9 cellular contexts compared by ENCODE assay signal in the genomic region with DNA sequence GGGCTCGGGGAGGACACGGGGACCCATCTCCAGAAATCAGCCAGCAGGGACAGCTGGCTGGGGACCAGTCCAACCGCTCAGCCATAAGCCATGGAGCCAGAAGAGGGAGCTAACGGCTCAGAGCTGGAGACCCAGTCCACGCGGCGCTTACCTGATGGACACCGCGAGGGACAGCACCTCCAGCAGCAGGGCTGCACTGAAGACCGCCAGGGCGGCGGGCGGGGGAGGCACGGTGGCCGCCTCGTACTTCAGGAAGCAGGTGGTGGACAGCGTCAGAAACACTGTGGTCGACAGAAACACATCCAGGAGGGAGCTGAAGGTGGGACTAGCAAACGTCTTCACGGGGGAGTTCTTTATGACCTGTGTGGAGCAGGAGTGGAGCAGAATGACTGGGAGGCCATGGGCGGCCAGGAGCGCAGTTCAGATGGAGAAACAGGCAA.
DNase-seq lines count a peak whose midpoint lies in the region; TF ChIP-seq lines count a peak whose summit lies in the region.
"Had no signal": no experiment of that assay in that cellular context is flagged by ENCODE, and none has a peak within 500 bp of the region (broad histone marks: within the 10 kb centered on the region; RNA-seq: fewer than 3 reads in every experiment).

No MANE protein-coding gene starts in this region.

- no peaks in the 10 kb centered on the region for H3K27me3 Mint-ChIP-seq in CD4-positive, alpha-beta memory T cell
- no peaks in the 10 kb centered on the region for H3K27me3 Mint-ChIP-seq in brain
- H3K27me3 Mint-ChIP-seq: naive B cell had no signal

- H3K4me3 ChIP-seq in CD4-positive, alpha-beta memory T cell (ENCODE audit: low read length in 2 of 2) = no peak overlapping the region
- no peak overlapping the region for H3K4me3 ChIP-seq in iPS DF 6.9 (ENCODE audit: low read length)

- WGBS in iPS DF 6.9 (ENCODE audit: insufficient coverage, insufficient read length) = no CpG with 5 or more reads among the region's 22 CpGs

- H3K4me1 ChIP-seq in CD4-positive, alpha-beta memory T cell (ENCODE audit: insufficient read depth, low read length) = no peaks in the 10 kb centered on the region
- no peaks in the 10 kb centered on the region; the same call in 1 of the 2 replicates for H3K4me1 ChIP-seq in iPS DF 6.9 (ENCODE audit: control insufficient read depth, insufficient read depth, low read length)

- H3K27ac ChIP-seq in CD4-positive, alpha-beta memory T cell (ENCODE audit: low read depth, low read length) = no peak overlapping the region
- H3K27ac ChIP-seq in iPS DF 6.9 (ENCODE audit: low read length) = no peak overlapping the region

- H3K4me3 Mint-ChIP-seq in CD4-positive, alpha-beta memory T cell = no peak overlapping the region
- H3K4me3 Mint-ChIP-seq in brain = no peak overlapping the region
- H3K4me3 Mint-ChIP-seq: naive B cell had no signal

- intact Hi-C loops in CD4-positive, alpha-beta memory T cell (cut with micrococcal nuclease) = no loop called here

- H3K27me3 ChIP-seq in CD4-positive, alpha-beta memory T cell (ENCODE audit: insufficient read depth, low read length) = no peaks in the 10 kb centered on the region
- H3K27me3 ChIP-seq in iPS DF 6.9 (ENCODE audit: control insufficient read depth, insufficient read depth, low read length) = no peaks in the 10 kb centered on the region

- POLR2A ChIA-PET in CD4-positive, alpha-beta memory T cell (lab: Charles Lee; ENCODE audit: partially characterized antibody) = interaction anchor here (1.6 kb wide), 1 partner anchor 271 kb away, joined by 4 read pairs; no protein-coding TSS in a partner anchor

- DNase-seq in CD4-positive, alpha-beta memory T cell = peak in 4 of 5 donors; percentile 17 to 33 (median 30)
- peak; percentile 34 for DNase-seq in KBM-7
- DNase-seq in SK-N-DZ (ENCODE audit: low spot score) = peak; percentile 60
- DNase-seq in iPS DF 6.9 (ENCODE audit: low read depth, low spot score) = peak; percentile 61
- peak; percentile 55 for DNase-seq in stimulated activated CD4-positive, alpha-beta T cell treated with anti-CD3 and anti-CD28 coated beads, Interleukin-15, amount 100 ng/mL, for 24 hours
- DNase-seq in effector CD4-positive, alpha-beta T cell = no peak
- no peak for DNase-seq in GM19238 (ENCODE audit: insufficient read length, low spot score)
- DNase-seq: naive B cell had no signal

- in situ Hi-C loops in KBM-7 (cut with MboI; ENCODE audit: low pct_unique_long_range_greater_than_20kb, low sequenced_read_pairs) = no loop called here

- H3K36me3 ChIP-seq in CD4-positive, alpha-beta memory T cell (ENCODE audit: insufficient read depth, low read length) = no peaks in the 10 kb centered on the region
- H3K36me3 ChIP-seq in iPS DF 6.9 (ENCODE audit: control insufficient read depth, insufficient read depth, low read length) = no peaks in the 10 kb centered on the region

- H3K9me3 Mint-ChIP-seq in CD4-positive, alpha-beta memory T cell = no peaks in the 10 kb centered on the region
- no peaks in the 10 kb centered on the region for H3K9me3 Mint-ChIP-seq in brain
- H3K9me3 Mint-ChIP-seq: naive B cell had no signal

- H3K36me3 Mint-ChIP-seq in CD4-positive, alpha-beta memory T cell = peaks cover 6 to 17% of the 10 kb centered on the region in 2 donors
- H3K36me3 Mint-ChIP-seq in brain = peaks cover 24% of the 10 kb centered on the region
- H3K36me3 Mint-ChIP-seq: naive B cell had no signal

- no peaks in the 10 kb centered on the region for H3K9me3 ChIP-seq in CD4-positive, alpha-beta memory T cell (ENCODE audit: control insufficient read depth in 1 of 2, low read length in 2 of 2)
- no peaks in the 10 kb centered on the region for H3K9me3 ChIP-seq in iPS DF 6.9 (ENCODE audit: control insufficient read depth, insufficient read depth, low read length)

- CTCF ChIA-PET in CD4-positive, alpha-beta memory T cell (lab: Charles Lee; ENCODE audit: partially characterized antibody) = interaction anchor here (0.7 to 3.0 kb wide), 8 partner anchors 12 to 347 kb away, joined by 3 to 25 read pairs (median 4); no protein-coding TSS in a partner anchor

- H3K4me1 Mint-ChIP-seq in CD4-positive, alpha-beta memory T cell = peaks cover 3 to 7% (median 4%) of the 10 kb centered on the region in 4 donors
- H3K4me1 Mint-ChIP-seq in brain = peaks cover 21% of the 10 kb centered on the region

- peak; percentile 77 to 93 for TF ChIP-seq CTCF in brain (conservative IDR thresholded peaks at IDR 0.05)

- H3K27ac Mint-ChIP-seq in CD4-positive, alpha-beta memory T cell = peak overlapping the region in 1 of 7 donors; percentile 69
- peak overlapping the region in 2 of 5 experiments; percentile 46 to 80 for H3K27ac Mint-ChIP-seq in brain

Comparison
In these comparisons a context has a peak if more than half of its experiments do, and no peak if none do; other contexts are left out.
1. DNase-seq: peak in CD4-positive, alpha-beta memory T cell (4 of 5), KBM-7 (single experiment), SK-N-DZ (single experiment), iPS DF 6.9 (single experiment) and stimulated activated CD4-positive, alpha-beta T cell treated with anti-CD3 and anti-CD28 coated beads, Interleukin-15, amount 100 ng/mL, for 24 hours (single experiment); none in effector CD4-positive, alpha-beta T cell (single experiment) and GM19238 (single experiment).